Comparison of ENCODE assay signal across 1 cellular context in the genomic region with DNA sequence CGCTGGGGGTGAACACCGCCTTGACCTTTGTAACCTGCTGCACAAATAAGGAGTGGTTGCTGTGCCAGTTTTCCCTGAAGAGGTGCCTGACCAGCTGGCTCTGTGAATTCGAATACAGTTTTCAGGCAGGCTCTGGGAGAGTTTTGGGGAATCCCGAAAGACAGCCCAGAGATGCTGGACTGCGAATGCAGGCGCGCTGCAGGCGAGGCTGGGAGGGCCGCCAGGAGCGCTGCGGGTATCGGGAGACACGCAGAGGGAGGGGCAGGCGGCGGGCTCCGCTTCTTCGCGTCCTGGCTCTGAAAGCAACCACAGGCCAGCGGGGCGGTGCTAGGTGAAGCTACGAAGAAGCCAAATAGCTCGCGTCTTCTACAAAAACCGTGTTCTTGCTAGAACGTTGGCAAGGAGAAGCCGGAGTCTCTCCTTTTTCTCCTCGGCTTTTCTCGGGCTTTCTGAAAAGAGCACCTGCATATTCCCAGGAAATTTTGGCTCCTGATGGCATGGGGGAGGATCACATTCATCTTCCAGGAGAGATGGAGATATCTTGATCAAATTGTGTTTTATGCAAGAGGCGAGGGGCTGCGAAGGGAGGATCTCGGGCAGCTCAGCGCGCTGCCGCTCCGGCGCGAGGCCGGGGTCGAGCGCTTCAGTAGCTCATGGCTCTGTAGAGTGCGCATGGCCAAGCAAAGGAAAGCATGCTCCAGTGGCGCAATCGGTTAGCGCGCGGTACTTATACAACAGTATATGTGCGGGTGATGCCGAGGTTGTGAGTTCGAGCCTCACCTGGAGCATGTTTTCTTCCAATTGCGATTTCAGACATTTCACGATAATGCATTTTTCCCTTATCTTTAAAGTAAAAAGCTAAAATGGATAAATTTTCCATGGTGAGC.
TF ChIP-seq lines count a peak whose summit lies in the region.

No MANE protein-coding gene starts in this region.

TF ChIP-seq in HEK293, 187 proteins besides CTCF, POLR2A, EP300 and RAD21 (continued from another document and continues in another):
- TF ChIP-seq ZFP37 (tag by site-specific recombination; IDR thresholded peaks at IDR 0.05) (peak; percentile 57; the same call in 1 of the 2 replicates), ZNF555 (tag by site-specific recombination; conservative IDR thresholded peaks at IDR 0.05) (no peak), ZNF585B (tag by site-specific recombination; IDR thresholded peaks at IDR 0.05) (no peak), ZNF629 (tag by site-specific recombination; IDR thresholded peaks at IDR 0.05) (peak; percentile 75), ZIC2 (tag by site-specific recombination; IDR thresholded peaks at IDR 0.05) (peak; percentile 67), ZNF292 (tag by site-specific recombination; IDR thresholded peaks at IDR 0.05; ENCODE audit: borderline replicate concordance, low read depth) (no peak), ZNF544 (tag by site-specific recombination; IDR thresholded peaks at IDR 0.05) (no peak), ZNF121 (tag by site-specific recombination; IDR thresholded peaks at IDR 0.05) (no peak), ZNF623 (tag by site-specific recombination; IDR thresholded peaks at IDR 0.05) (no peak), ZNF175 (tag by site-specific recombination; IDR thresholded peaks at IDR 0.05) (no peak), ZNF510 (tag by site-specific recombination; IDR thresholded peaks at IDR 0.05; ENCODE audit: insufficient replicate concordance) (no peak), ZNF677 (tag by site-specific recombination; IDR thresholded peaks at IDR 0.05) (no peak), ZNF302 (tag by site-specific recombination; IDR thresholded peaks at IDR 0.05; ENCODE audit: low read depth) (no peak), ZNF624 (tag by site-specific recombination; IDR thresholded peaks at IDR 0.05) (no peak), ZFP69B (tag by site-specific recombination; IDR thresholded peaks at IDR 0.05) (no peak), ZNF600 (tag by site-specific recombination; IDR thresholded peaks at IDR 0.05) (peak; percentile 60; the same call in 1 of the 2 replicates), ZNF426 (tag by site-specific recombination; IDR thresholded peaks at IDR 0.05) (no peak), ZNF549 (tag by site-specific recombination; IDR thresholded peaks at IDR 0.05) (no peak), ZNF354C (tag by site-specific recombination; IDR thresholded peaks at IDR 0.05; ENCODE audit: borderline replicate concordance, low read depth) (no peak), ZNF157 (tag by site-specific recombination; IDR thresholded peaks at IDR 0.05) (no peak), ZNF843 (tag by site-specific recombination; IDR thresholded peaks at IDR 0.05) (no peak; the same call in 1 of the 2 replicates), ZNF23 (tag by site-specific recombination; IDR thresholded peaks at IDR 0.05; ENCODE audit: borderline replicate concordance) (no peak), ZNF433 (tag by site-specific recombination; IDR thresholded peaks at IDR 0.05; ENCODE audit: low read depth) (no peak), ZNF473 (tag by site-specific recombination; IDR thresholded peaks at IDR 0.05) (no peak), MYNN (tag by site-specific recombination; IDR thresholded peaks at IDR 0.05; ENCODE audit: borderline replicate concordance) (no peak), ZNF16 (tag by site-specific recombination; IDR thresholded peaks at IDR 0.05; ENCODE audit: low read depth) (no peak), ZNF404 (tag by site-specific recombination; IDR thresholded peaks at IDR 0.05) (no peak), ZNF211 (tag by site-specific recombination; IDR thresholded peaks at IDR 0.05; ENCODE audit: low read depth) (no peak), ZFP3 (tag by site-specific recombination; IDR thresholded peaks at IDR 0.05; ENCODE audit: low read depth) (no peak), HOXA7 (CRISPR knock-in tag; IDR thresholded peaks at IDR 0.05; ENCODE audit: borderline replicate concordance) (no peak), ZNF768 (tag by site-specific recombination; IDR thresholded peaks at IDR 0.05) (peak; percentile 79), ZNF10 (tag by site-specific recombination; IDR thresholded peaks at IDR 0.05) (no peak), ZNF596 (tag by site-specific recombination; IDR thresholded peaks at IDR 0.05) (no peak), ZNF112 (tag by site-specific recombination; IDR thresholded peaks at IDR 0.05) (no peak), ZNF155 (tag by site-specific recombination; IDR thresholded peaks at IDR 0.05) (no peak), ZNF416 (tag by site-specific recombination; IDR thresholded peaks at IDR 0.05) (no peak), SP2 (tag by site-specific recombination; IDR thresholded peaks at IDR 0.05) (0 out of 2 replicates have a peak, but pooled peaks have one; percentile 6), ZNF114 (tag by site-specific recombination; IDR thresholded peaks at IDR 0.05) (no peak), ZNF529 (tag by site-specific recombination; IDR thresholded peaks at IDR 0.05; ENCODE audit: insufficient replicate concordance) (no peak), ZNF658 (tag by site-specific recombination; IDR thresholded peaks at IDR 0.05) (no peak), ZNF266 (tag by site-specific recombination; IDR thresholded peaks at IDR 0.05; ENCODE audit: low read depth) (no peak), ZNF239 (tag by site-specific recombination; IDR thresholded peaks at IDR 0.05) (no peak), ZNF776 (tag by site-specific recombination; IDR thresholded peaks at IDR 0.05; ENCODE audit: borderline replicate concordance) (no peak), ZNF558 (tag by site-specific recombination; IDR thresholded peaks at IDR 0.05) (0 out of 2 replicates have a peak, but pooled peaks have one; percentile 48), SETDB1 (IDR thresholded peaks at IDR 0.05; ENCODE audit: insufficient read length, low read length) (no peak), ZNF561 (tag by site-specific recombination; IDR thresholded peaks at IDR 0.05; ENCODE audit: borderline replicate concordance) (peak; percentile 61; the same call in 1 of the 2 replicates)
- TF ChIP-seq, protein P1, sequence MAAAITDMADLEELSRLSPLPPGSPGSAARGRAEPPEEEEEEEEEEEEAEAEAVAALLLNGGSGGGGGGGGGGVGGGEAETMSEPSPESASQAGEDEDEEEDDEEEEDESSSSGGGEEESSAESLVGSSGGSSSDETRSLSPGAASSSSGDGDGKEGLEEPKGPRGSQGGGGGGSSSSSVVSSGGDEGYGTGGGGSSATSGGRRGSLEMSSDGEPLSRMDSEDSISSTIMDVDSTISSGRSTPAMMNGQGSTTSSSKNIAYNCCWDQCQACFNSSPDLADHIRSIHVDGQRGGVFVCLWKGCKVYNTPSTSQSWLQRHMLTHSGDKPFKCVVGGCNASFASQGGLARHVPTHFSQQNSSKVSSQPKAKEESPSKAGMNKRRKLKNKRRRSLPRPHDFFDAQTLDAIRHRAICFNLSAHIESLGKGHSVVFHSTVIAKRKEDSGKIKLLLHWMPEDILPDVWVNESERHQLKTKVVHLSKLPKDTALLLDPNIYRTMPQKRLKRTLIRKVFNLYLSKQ (tag by site-specific recombination; IDR thresholded peaks at IDR 0.05; ENCODE audit: borderline replicate concordance), result no peak
- TF ChIP-seq, protein P2, sequence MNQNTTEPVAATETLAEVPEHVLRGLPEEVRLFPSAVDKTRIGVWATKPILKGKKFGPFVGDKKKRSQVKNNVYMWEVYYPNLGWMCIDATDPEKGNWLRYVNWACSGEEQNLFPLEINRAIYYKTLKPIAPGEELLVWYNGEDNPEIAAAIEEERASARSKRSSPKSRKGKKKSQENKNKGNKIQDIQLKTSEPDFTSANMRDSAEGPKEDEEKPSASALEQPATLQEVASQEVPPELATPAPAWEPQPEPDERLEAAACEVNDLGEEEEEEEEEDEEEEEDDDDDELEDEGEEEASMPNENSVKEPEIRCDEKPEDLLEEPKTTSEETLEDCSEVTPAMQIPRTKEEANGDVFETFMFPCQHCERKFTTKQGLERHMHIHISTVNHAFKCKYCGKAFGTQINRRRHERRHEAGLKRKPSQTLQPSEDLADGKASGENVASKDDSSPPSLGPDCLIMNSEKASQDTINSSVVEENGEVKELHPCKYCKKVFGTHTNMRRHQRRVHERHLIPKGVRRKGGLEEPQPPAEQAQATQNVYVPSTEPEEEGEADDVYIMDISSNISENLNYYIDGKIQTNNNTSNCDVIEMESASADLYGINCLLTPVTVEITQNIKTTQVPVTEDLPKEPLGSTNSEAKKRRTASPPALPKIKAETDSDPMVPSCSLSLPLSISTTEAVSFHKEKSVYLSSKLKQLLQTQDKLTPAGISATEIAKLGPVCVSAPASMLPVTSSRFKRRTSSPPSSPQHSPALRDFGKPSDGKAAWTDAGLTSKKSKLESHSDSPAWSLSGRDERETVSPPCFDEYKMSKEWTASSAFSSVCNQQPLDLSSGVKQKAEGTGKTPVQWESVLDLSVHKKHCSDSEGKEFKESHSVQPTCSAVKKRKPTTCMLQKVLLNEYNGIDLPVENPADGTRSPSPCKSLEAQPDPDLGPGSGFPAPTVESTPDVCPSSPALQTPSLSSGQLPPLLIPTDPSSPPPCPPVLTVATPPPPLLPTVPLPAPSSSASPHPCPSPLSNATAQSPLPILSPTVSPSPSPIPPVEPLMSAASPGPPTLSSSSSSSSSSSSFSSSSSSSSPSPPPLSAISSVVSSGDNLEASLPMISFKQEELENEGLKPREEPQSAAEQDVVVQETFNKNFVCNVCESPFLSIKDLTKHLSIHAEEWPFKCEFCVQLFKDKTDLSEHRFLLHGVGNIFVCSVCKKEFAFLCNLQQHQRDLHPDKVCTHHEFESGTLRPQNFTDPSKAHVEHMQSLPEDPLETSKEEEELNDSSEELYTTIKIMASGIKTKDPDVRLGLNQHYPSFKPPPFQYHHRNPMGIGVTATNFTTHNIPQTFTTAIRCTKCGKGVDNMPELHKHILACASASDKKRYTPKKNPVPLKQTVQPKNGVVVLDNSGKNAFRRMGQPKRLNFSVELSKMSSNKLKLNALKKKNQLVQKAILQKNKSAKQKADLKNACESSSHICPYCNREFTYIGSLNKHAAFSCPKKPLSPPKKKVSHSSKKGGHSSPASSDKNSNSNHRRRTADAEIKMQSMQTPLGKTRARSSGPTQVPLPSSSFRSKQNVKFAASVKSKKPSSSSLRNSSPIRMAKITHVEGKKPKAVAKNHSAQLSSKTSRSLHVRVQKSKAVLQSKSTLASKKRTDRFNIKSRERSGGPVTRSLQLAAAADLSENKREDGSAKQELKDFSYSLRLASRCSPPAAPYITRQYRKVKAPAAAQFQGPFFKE (tag by site-specific recombination; IDR thresholded peaks at IDR 0.05; ENCODE audit: borderline replicate concordance), result no peak
- TF ChIP-seq, protein P3, sequence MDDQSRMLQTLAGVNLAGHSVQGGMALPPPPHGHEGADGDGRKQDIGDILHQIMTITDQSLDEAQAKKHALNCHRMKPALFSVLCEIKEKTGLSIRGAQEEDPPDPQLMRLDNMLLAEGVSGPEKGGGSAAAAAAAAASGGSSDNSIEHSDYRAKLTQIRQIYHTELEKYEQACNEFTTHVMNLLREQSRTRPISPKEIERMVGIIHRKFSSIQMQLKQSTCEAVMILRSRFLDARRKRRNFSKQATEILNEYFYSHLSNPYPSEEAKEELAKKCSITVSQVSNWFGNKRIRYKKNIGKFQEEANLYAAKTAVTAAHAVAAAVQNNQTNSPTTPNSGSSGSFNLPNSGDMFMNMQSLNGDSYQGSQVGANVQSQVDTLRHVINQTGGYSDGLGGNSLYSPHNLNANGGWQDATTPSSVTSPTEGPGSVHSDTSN (CRISPR knock-in tag; IDR thresholded peaks at IDR 0.05), result no peak
- TF ChIP-seq, protein P4, sequence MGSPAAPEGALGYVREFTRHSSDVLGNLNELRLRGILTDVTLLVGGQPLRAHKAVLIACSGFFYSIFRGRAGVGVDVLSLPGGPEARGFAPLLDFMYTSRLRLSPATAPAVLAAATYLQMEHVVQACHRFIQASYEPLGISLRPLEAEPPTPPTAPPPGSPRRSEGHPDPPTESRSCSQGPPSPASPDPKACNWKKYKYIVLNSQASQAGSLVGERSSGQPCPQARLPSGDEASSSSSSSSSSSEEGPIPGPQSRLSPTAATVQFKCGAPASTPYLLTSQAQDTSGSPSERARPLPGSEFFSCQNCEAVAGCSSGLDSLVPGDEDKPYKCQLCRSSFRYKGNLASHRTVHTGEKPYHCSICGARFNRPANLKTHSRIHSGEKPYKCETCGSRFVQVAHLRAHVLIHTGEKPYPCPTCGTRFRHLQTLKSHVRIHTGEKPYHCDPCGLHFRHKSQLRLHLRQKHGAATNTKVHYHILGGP (tag by site-specific recombination; IDR thresholded peaks at IDR 0.05), result no peak
- TF ChIP-seq, protein P5, sequence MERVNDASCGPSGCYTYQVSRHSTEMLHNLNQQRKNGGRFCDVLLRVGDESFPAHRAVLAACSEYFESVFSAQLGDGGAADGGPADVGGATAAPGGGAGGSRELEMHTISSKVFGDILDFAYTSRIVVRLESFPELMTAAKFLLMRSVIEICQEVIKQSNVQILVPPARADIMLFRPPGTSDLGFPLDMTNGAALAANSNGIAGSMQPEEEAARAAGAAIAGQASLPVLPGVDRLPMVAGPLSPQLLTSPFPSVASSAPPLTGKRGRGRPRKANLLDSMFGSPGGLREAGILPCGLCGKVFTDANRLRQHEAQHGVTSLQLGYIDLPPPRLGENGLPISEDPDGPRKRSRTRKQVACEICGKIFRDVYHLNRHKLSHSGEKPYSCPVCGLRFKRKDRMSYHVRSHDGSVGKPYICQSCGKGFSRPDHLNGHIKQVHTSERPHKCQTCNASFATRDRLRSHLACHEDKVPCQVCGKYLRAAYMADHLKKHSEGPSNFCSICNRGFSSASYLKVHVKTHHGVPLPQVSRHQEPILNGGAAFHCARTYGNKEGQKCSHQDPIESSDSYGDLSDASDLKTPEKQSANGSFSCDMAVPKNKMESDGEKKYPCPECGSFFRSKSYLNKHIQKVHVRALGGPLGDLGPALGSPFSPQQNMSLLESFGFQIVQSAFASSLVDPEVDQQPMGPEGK (tag by site-specific recombination; IDR thresholded peaks at IDR 0.05), result peak; percentile 53; the same call in 1 of the 2 replicates
- TF ChIP-seq, protein P6, sequence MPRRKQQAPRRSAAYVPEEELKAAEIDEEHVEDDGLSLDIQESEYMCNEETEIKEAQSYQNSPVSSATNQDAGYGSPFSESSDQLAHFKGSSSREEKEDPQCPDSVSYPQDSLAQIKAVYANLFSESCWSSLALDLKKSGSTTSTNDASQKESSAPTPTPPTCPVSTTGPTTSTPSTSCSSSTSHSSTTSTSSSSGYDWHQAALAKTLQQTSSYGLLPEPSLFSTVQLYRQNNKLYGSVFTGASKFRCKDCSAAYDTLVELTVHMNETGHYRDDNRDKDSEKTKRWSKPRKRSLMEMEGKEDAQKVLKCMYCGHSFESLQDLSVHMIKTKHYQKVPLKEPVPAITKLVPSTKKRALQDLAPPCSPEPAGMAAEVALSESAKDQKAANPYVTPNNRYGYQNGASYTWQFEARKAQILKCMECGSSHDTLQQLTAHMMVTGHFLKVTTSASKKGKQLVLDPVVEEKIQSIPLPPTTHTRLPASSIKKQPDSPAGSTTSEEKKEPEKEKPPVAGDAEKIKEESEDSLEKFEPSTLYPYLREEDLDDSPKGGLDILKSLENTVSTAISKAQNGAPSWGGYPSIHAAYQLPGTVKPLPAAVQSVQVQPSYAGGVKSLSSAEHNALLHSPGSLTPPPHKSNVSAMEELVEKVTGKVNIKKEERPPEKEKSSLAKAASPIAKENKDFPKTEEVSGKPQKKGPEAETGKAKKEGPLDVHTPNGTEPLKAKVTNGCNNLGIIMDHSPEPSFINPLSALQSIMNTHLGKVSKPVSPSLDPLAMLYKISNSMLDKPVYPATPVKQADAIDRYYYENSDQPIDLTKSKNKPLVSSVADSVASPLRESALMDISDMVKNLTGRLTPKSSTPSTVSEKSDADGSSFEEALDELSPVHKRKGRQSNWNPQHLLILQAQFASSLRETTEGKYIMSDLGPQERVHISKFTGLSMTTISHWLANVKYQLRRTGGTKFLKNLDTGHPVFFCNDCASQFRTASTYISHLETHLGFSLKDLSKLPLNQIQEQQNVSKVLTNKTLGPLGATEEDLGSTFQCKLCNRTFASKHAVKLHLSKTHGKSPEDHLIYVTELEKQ (tag by site-specific recombination; IDR thresholded peaks at IDR 0.05; ENCODE audit: borderline replicate concordance), result no peak
